9 cellular contexts compared by ENCODE assay signal in the genomic region with DNA sequence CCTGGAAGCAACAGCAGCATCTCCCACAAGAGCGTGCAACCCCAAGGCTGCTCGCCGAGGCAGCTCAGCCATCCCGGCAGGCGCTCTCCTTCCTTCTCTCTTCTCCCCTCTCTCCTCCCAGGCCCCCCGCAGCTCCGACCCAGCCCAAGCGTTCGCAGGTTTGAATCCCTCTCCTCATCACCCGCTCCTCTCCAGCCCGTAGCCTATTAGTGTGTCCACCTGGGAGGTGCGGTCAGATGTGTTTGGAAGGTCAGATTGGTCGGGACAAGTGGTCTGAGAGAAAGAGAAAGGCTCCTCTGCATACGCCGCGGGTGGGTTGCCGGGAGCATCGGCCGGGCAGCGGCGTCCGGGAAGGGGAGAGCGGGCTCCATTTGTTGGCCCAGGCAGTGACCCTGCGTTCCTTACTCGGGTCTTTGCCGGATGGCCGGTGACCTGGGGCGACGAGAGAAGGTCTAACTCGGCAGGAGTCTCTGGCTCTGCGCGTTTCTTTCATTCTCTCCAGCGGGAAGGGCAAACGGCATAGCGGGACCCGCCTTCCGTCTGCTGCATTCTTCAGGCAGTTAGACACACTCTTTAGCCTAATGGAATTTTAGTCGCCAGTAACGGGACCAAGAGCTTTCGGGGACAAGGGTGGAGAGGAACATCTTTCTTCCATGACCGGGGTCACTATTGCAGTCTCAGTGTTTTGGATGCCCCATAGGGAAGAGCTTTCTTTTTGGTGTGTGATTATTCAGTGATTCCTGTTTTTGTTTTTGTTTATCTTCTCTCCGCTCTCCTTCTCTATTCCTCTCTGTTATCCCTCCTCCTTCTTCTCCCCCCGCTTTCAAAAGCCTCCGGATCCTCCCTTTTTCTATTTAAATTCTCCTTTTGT. TPM values are rescaled to one million over a fixed set of nuclear protein-coding genes. Genes with fewer than 3 reads are reported as not detected.
A peak's percentile ranks its signal among the peaks of the same experiment; 100 is the strongest.
DNase-seq lines count a peak whose midpoint lies in the region; ATAC-seq and TF ChIP-seq lines count a peak whose summit lies in the region.
"Had no signal": no experiment of that assay in that cellular context is flagged by ENCODE, and none has a peak within 500 bp of the region (broad histone marks: within the 10 kb centered on the region; RNA-seq: fewer than 3 reads in every experiment).

No MANE protein-coding gene starts in this region.

- H3K79me2 ChIP-seq in parathyroid adenoma, result no peaks in the 10 kb centered on the region

- H3K27me3 ChIP-seq in left ventricle myocardium inferior (ENCODE audit: low read depth) (peaks cover 100% of the 10 kb centered on the region), parathyroid adenoma (ENCODE audit: control insufficient read depth, insufficient read depth, low read length) (peaks cover 26% of the 10 kb centered on the region)

- peak overlapping the region; percentile 71 for H3K27ac ChIP-seq in 22Rv1
- peak overlapping the region; percentile 95 for H3K27ac ChIP-seq in angular gyrus (ENCODE audit: low read depth, low read length)
- no peak overlapping the region for H3K27ac ChIP-seq in left ventricle myocardium inferior (replicated peaks)
- H3K27ac ChIP-seq in parathyroid adenoma, result no peak overlapping the region

- H3K36me3 ChIP-seq in left ventricle myocardium inferior (no peaks in the 10 kb centered on the region), parathyroid adenoma (ENCODE audit: control insufficient read depth, insufficient read depth, low read length) (no peaks in the 10 kb centered on the region)

- H2AFZ ChIP-seq in parathyroid adenoma, result peak overlapping the region; percentile 51

- TF ChIP-seq CTCF in 22Rv1 (IDR thresholded peaks at IDR 0.05) (0 out of 2 replicates have a peak, but pooled peaks have one; percentile 19), left ventricle myocardium inferior (IDR thresholded peaks at IDR 0.05; ENCODE audit: borderline replicate concordance) (no peak), parathyroid adenoma (IDR thresholded peaks at IDR 0.05) (no peak)

- DNase-seq in HuH-7.5 (ENCODE audit: low spot score), result peak; percentile 31
- DNase-seq in left ventricle myocardium inferior, result peak; percentile 10
- no peak for DNase-seq in putamen (ENCODE audit: low spot score)
- DNase-seq in GM19238 (ENCODE audit: insufficient read length, low spot score), result no peak

- peak; percentile 21 for ATAC-seq in GM18502 (IDR thresholded peaks at IDR 0.05; ENCODE audit: poor library complexity, unreplicated experiment)

- intact Hi-C loops in left ventricle myocardium inferior (cut with micrococcal nuclease), result no loop called here

- H3K4me3 ChIP-seq in left ventricle myocardium inferior, result peak overlapping the region; percentile 61
- peak overlapping the region; percentile 36 for H3K4me3 ChIP-seq in parathyroid adenoma (ENCODE audit: low read depth, low read length)

- no peak overlapping the region for H3K9ac ChIP-seq in parathyroid adenoma

- peaks cover 30% of the 10 kb centered on the region for H3K4me1 ChIP-seq in left ventricle myocardium inferior
- no peaks in the 10 kb centered on the region for H3K4me1 ChIP-seq in parathyroid adenoma

- H3K4me2 ChIP-seq in parathyroid adenoma (ENCODE audit: low read length), result peak overlapping the region; percentile 77

- H3K9me3 ChIP-seq in left ventricle myocardium inferior (replicated peaks) (no peaks in the 10 kb centered on the region), parathyroid adenoma (ENCODE audit: control insufficient read depth, low read length) (no peaks in the 10 kb centered on the region)

RNA-seq across cellular contexts. Expression of gene TMEFF2, which starts 1.1 kb away (rescaled TPM):
- total RNA-seq in left ventricle myocardium inferior, result 0.16 TPM
- total RNA-seq: dermis microvascular lymphatic vessel endothelial cell had no signal

Comparison
In these comparisons a context has a peak if more than half of its experiments do, and no peak if none do; other contexts are left out.
1. H3K27ac ChIP-seq: peak in 22Rv1 (single experiment) and angular gyrus (single experiment); none in left ventricle myocardium inferior (single experiment) and parathyroid adenoma (single experiment).
2. DNase-seq: peak in HuH-7.5 (single experiment) and left ventricle myocardium inferior (single experiment); none in putamen (single experiment) and GM19238 (single experiment).